1 cellular context compared by ENCODE assay signal in the genomic region with DNA sequence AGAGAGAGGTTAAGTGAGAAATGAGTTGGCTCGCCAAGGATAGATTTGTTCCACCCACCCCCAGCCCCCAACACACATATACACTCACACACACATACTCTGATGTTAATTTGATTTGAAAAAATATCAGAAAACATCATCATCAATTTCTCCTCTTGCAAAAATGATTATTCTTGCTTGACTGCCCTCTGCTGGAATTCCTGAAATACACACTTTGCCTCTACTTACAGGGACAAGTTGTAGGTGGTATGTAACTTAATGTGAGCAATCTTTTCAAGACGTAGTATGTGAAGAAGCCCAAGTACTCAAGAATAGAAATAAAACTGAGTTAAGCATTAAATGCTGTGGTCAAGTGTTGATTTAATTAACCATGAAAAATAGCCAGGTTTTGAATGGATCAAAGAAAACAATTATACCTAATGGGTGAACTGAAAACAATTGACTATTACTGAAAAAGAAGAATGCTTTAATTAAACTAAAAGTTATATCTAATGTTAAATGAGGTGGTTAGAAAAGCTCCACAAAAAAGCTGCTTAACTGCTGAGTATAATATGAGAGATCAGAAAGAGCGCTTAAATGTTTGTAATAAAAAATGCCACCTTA.
TF ChIP-seq lines count a peak whose summit lies in the region.

No MANE protein-coding gene starts in this region.

TF ChIP-seq in SK-N-SH treated with all-trans-retinoic acid at 6 μM for 48 hours, 23 proteins besides CTCF, POLR2A, EP300 and RAD21 (continued from another document):
- TF ChIP-seq, protein P1, sequence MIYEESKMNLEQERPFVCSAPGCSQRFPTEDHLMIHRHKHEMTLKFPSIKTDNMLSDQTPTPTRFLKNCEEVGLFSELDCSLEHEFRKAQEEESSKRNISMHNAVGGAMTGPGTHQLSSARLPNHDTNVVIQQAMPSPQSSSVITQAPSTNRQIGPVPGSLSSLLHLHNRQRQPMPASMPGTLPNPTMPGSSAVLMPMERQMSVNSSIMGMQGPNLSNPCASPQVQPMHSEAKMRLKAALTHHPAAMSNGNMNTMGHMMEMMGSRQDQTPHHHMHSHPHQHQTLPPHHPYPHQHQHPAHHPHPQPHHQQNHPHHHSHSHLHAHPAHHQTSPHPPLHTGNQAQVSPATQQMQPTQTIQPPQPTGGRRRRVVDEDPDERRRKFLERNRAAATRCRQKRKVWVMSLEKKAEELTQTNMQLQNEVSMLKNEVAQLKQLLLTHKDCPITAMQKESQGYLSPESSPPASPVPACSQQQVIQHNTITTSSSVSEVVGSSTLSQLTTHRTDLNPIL (CRISPR knock-in tag; IDR thresholded peaks at IDR 0.05; ENCODE audit: low read depth) = no peak
- TF ChIP-seq TOX (CRISPR knock-in tag; IDR thresholded peaks at IDR 0.05; ENCODE audit: borderline replicate concordance) = no peak
- TF ChIP-seq ZNF565 (CRISPR knock-in tag; conservative IDR thresholded peaks at IDR 0.05; ENCODE audit: low read depth) = no peak
- no peak for TF ChIP-seq PPARA (CRISPR knock-in tag; IDR thresholded peaks at IDR 0.05; ENCODE audit: borderline replicate concordance)
- TF ChIP-seq GLIS3 (CRISPR knock-in tag; IDR thresholded peaks at IDR 0.05) = no peak
- TF ChIP-seq ZFP3 (CRISPR knock-in tag; IDR thresholded peaks at IDR 0.05) = no peak
- no peak for TF ChIP-seq SNAI2 (CRISPR knock-in tag; IDR thresholded peaks at IDR 0.05)
- no peak for TF ChIP-seq OSR1 (CRISPR knock-in tag; IDR thresholded peaks at IDR 0.05)
- no peak for TF ChIP-seq ZNF8 (CRISPR knock-in tag; IDR thresholded peaks at IDR 0.05)
- TF ChIP-seq RARB (CRISPR knock-in tag; IDR thresholded peaks at IDR 0.05) = no peak
- TF ChIP-seq ARNTL (CRISPR knock-in tag; IDR thresholded peaks at IDR 0.05; ENCODE audit: borderline replicate concordance, low read depth) = no peak
